9 cellular contexts compared by ENCODE assay signal in the genomic region with DNA sequence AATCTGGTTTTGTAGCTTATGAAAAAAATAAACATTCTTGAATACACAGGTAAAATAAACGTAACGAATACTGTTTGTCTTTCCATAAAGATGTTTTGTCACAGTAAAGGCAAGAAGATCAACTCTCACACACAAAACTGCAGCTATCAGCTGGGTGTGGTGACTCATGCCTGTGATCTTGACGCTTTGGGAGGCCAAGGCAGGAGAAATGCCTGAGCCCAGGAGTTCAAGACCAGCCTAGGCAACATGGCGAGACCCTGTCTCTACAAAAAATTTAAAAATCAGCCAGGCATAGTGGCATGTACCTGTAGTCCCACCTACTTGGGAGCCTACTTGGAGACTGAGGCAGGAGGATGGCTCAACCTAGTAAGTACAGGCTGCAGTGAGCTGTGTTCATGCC. TPM values are rescaled to one million over a fixed set of nuclear protein-coding genes. Genes with fewer than 3 reads are reported as not detected.
DNase-seq lines count a peak whose midpoint lies in the region; ATAC-seq and TF ChIP-seq lines count a peak whose summit lies in the region.
"Had no signal": no experiment of that assay in that cellular context is flagged by ENCODE, and none has a peak within 500 bp of the region (broad histone marks: within the 10 kb centered on the region; RNA-seq: fewer than 3 reads in every experiment).

No MANE protein-coding gene starts in this region.

- peak overlapping the region; percentile 88 for H3K27ac Mint-ChIP-seq in T-helper 17 cell
- H3K27ac Mint-ChIP-seq in activated naive CD8-positive, alpha-beta T cell treated with anti-CD3 and anti-CD28 coated beads, Interleukin-2, amount 10 ng/mL, durations not matched to agents 7 days and 5 days: peak overlapping the region; percentile 79
- H3K27ac Mint-ChIP-seq in osteocyte (ENCODE audit: unreplicated experiment): peak overlapping the region; percentile 4

- no peak overlapping the region for H3K4me3 ChIP-seq in GM23248
- H3K4me3 ChIP-seq in colonic mucosa: no peak overlapping the region
- H3K4me3 ChIP-seq: stomach had no signal

- DNase-seq in GM23248: no peak
- no peak for DNase-seq in T-helper 17 cell
- no peak for DNase-seq in activated naive CD8-positive, alpha-beta T cell treated with anti-CD3 and anti-CD28 coated beads, Interleukin-2, amount 10 ng/mL, durations not matched to agents 7 days and 5 days
- no peak for DNase-seq in osteocyte (ENCODE audit: extremely low spot score, unreplicated experiment)
- DNase-seq in NCI-H2107 treated with DMSO at 0.1 percent for 48 hours (lab: John Stamatoyannopoulos, UW; ENCODE audit: unreplicated experiment): no peak
- no peak for DNase-seq in colonic mucosa
- no peak for DNase-seq in NCI-H1436 (lab: John Stamatoyannopoulos, UW)
- DNase-seq: stomach had no signal

- intact Hi-C loops in colonic mucosa (cut with DNase I): no loop called here

- H3K4me1 Mint-ChIP-seq in T-helper 17 cell (peaks cover 49% of the 10 kb centered on the region), osteocyte (ENCODE audit: unreplicated experiment) (peaks cover 21% of the 10 kb centered on the region)
- peaks cover 60% of the 10 kb centered on the region for H3K4me1 Mint-ChIP-seq in activated naive CD8-positive, alpha-beta T cell treated with anti-CD3 and anti-CD28 coated beads, Interleukin-2, amount 10 ng/mL, durations not matched to agents 7 days and 5 days

- no peaks in the 10 kb centered on the region for H3K9me3 Mint-ChIP-seq in activated naive CD8-positive, alpha-beta T cell treated with anti-CD3 and anti-CD28 coated beads, Interleukin-2, amount 10 ng/mL, durations not matched to agents 7 days and 5 days
- no peaks in the 10 kb centered on the region for H3K9me3 Mint-ChIP-seq in osteocyte (ENCODE audit: unreplicated experiment)

- POLR2A ChIA-PET in activated naive CD8-positive, alpha-beta T cell treated with anti-CD3 and anti-CD28 coated beads, Interleukin-2, amount 10 ng/mL, durations not matched to agents 7 days and 5 days (lab: Charles Lee): interaction anchor here (0.6 to 1.0 kb wide), 3 partner anchors 9 to 38 kb away, joined by 3 to 5 read pairs (median 3); no protein-coding TSS in a partner anchor

- H3K4me3 Mint-ChIP-seq in T-helper 17 cell: peak overlapping the region; percentile 41
- peak overlapping the region; percentile 70 for H3K4me3 Mint-ChIP-seq in activated naive CD8-positive, alpha-beta T cell treated with anti-CD3 and anti-CD28 coated beads, Interleukin-2, amount 10 ng/mL, durations not matched to agents 7 days and 5 days
- H3K4me3 Mint-ChIP-seq in osteocyte (ENCODE audit: unreplicated experiment): no peak overlapping the region

- H3K9me2 ChIP-seq in GM23248 (ENCODE audit: insufficient read depth): no peaks in the 10 kb centered on the region

- H3K36me3 Mint-ChIP-seq in T-helper 17 cell (ENCODE audit: low read depth) (peaks cover 7% of the 10 kb centered on the region), osteocyte (ENCODE audit: unreplicated experiment) (peaks cover 20% of the 10 kb centered on the region)
- H3K36me3 Mint-ChIP-seq in activated naive CD8-positive, alpha-beta T cell treated with anti-CD3 and anti-CD28 coated beads, Interleukin-2, amount 10 ng/mL, durations not matched to agents 7 days and 5 days: peaks cover 61% of the 10 kb centered on the region

- H3K27ac ChIP-seq in GM23248: peak overlapping the region; percentile 59
- H3K27ac ChIP-seq in colonic mucosa: no peak overlapping the region

- H2AFZ ChIP-seq in GM23248: no peak overlapping the region

- H3K9me3 ChIP-seq in GM23248 (ENCODE audit: low read depth): no peaks in the 10 kb centered on the region
- H3K9me3 ChIP-seq in T-helper 17 cell (ENCODE audit: control insufficient read depth, low read length, poor library complexity, severe bottlenecking): no peaks in the 10 kb centered on the region
- H3K9me3 ChIP-seq in colonic mucosa: no peaks in the 10 kb centered on the region
- H3K9me3 ChIP-seq: stomach had no signal

- H3K4me1 ChIP-seq in GM23248 (ENCODE audit: insufficient read depth): peaks cover 35% of the 10 kb centered on the region
- no peaks in the 10 kb centered on the region for H3K4me1 ChIP-seq in colonic mucosa

- no peaks in the 10 kb centered on the region for H4K20me1 ChIP-seq in GM23248 (ENCODE audit: insufficient read depth)

- in situ Hi-C loops in GM23248 (cut with MboI): no loop called here

- WGBS in GM23248 (ENCODE audit: low coverage in 1 of 2, low lambda C conversion rate in 2 of 2, missing lambda C conversion rate in 2 of 2), 2 experiments: 90 to 97% methylated on average over 4 of the region's 4 CpGs

- H3K27me3 ChIP-seq in GM23248 (replicated peaks; ENCODE audit: insufficient read depth) (no peaks in the 10 kb centered on the region), colonic mucosa (no peaks in the 10 kb centered on the region)
- H3K27me3 ChIP-seq: stomach had no signal

- peaks cover 100% of the 10 kb centered on the region for H3K79me2 ChIP-seq in GM23248 (ENCODE audit: insufficient read depth)

- TF ChIP-seq CTCF in osteocyte (IDR thresholded peaks at IDR 0.05): no peak
- TF ChIP-seq CTCF in colonic mucosa (IDR thresholded peaks at IDR 0.05): no peak

- H3K9ac ChIP-seq in GM23248 (no peak overlapping the region), colonic mucosa (ENCODE audit: low read depth in 2 of 2, low read length in 2 of 2) (no peak overlapping the region)

- ATAC-seq in T-helper 17 cell: no peak
- peak; percentile 28 for ATAC-seq in activated naive CD8-positive, alpha-beta T cell treated with anti-CD3 and anti-CD28 coated beads, Interleukin-2, amount 10 ng/mL, durations not matched to agents 7 days and 5 days (ENCODE audit: low read depth)
- ATAC-seq in GM18520 (IDR thresholded peaks at IDR 0.05; ENCODE audit: unreplicated experiment): no peak

- peaks cover 65% of the 10 kb centered on the region for H3F3A ChIP-seq in GM23248 (ENCODE audit: insufficient read depth)

- H3K36me3 ChIP-seq in GM23248 (ENCODE audit: low read depth): peaks cover 14% of the 10 kb centered on the region
- H3K36me3 ChIP-seq in colonic mucosa: no peaks in the 10 kb centered on the region

- H3K27me3 Mint-ChIP-seq in T-helper 17 cell (no peaks in the 10 kb centered on the region), osteocyte (ENCODE audit: unreplicated experiment) (no peaks in the 10 kb centered on the region)
- no peaks in the 10 kb centered on the region for H3K27me3 Mint-ChIP-seq in activated naive CD8-positive, alpha-beta T cell treated with anti-CD3 and anti-CD28 coated beads, Interleukin-2, amount 10 ng/mL, durations not matched to agents 7 days and 5 days

- no peak overlapping the region for H3K4me2 ChIP-seq in GM23248 (ENCODE audit: unreplicated experiment)

RNA-seq across cellular contexts. Expression of a gene that starts 39.6 kb away (rescaled TPM):
- 36.6 and 60.7 TPM in 2 replicates for total RNA-seq in GM23248 (2014; rRNA removed; shearing (Covaris generic))
- 36.4 and 41.9 TPM in 2 replicates for polyA plus RNA-seq in GM23248 (2016; fragmentation: Nextera tagmentation; extraction: Ambion mirVana)
- total RNA-seq in T-helper 17 cell: 10 to 100 TPM; 81.3 to 91.1 TPM
- total RNA-seq in activated naive CD8-positive, alpha-beta T cell treated with anti-CD3 and anti-CD28 coated beads, Interleukin-2, amount 10 ng/mL, durations not matched to agents 7 days and 5 days: 100 to 1,000 TPM; 146 to 157 TPM
- 24.6 and 28.8 TPM in 2 replicates for total RNA-seq in osteocyte
- 10 to 100 TPM; 20.2 to 34.5 TPM for total RNA-seq in colonic mucosa

Comparison
In these comparisons a context has a peak if more than half of its experiments do, and no peak if none do; other contexts are left out.
1. H3K27ac Mint-ChIP-seq: peak in every context shown above with its lines; median percentile 88 in T-helper 17 cell; 79 in activated naive CD8-positive, alpha-beta T cell treated with anti-CD3 and anti-CD28 coated beads, Interleukin-2, amount 10 ng/mL, durations not matched to agents 7 days and 5 days; 4 in osteocyte.